10 cellular contexts compared by ENCODE assay signal in the genomic region with DNA sequence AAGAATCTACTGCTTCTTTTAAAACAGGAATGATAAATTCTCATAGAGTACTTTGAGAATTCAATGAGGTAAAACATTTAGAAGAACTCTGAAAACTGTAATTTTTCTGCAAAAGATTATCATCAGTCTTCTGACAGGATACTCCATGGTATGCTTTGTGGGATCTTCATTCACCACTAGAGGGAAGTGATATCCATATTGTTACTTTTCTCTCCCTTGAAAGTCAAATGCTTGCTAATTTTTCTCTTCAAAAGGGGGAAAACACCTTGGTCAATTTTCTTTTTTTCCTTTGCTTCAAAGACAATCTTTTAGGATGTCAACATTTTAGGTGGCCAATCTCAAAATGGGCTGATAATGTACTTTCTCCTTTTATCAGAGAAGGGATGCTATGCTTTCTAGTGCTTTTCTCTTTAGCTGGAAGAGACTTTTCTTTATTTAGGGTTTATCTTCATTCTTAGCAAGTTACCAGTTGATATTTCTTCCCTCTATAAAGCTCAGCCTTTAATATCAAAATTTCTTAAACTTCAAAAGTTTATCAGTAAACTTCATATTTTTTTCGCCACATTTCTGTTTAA.
A peak's percentile ranks its signal among the peaks of the same experiment; 100 is the strongest.
DNase-seq lines count a peak whose midpoint lies in the region; ATAC-seq and TF ChIP-seq lines count a peak whose summit lies in the region.
"Had no signal": no experiment of that assay in that cellular context is flagged by ENCODE, and none has a peak within 500 bp of the region (broad histone marks: within the 10 kb centered on the region; RNA-seq: fewer than 3 reads in every experiment).

No MANE protein-coding gene starts in this region.

- H3K9me2 ChIP-seq in neural cell (ENCODE audit: insufficient read depth, low read length), result no peaks in the 10 kb centered on the region

- H4K20me1 ChIP-seq in neural cell (ENCODE audit: insufficient read depth), result no peaks in the 10 kb centered on the region

- no peak overlapping the region for H3K27ac Mint-ChIP-seq in T-helper 17 cell

- no peaks in the 10 kb centered on the region for H3K4me1 Mint-ChIP-seq in T-helper 17 cell

- TF ChIP-seq CTCF in coronary artery (IDR thresholded peaks at IDR 0.05) (peak; percentile 16), neural cell (IDR thresholded peaks at IDR 0.05; ENCODE audit: poor library complexity, severe bottlenecking) (peak; percentile 58), GM13977 (IDR thresholded peaks at IDR 0.05; ENCODE audit: extremely low read depth, insufficient read depth, missing control alignments) (no peak)

- no peaks in the 10 kb centered on the region for H3K36me3 Mint-ChIP-seq in T-helper 17 cell (ENCODE audit: low read depth)

- no peaks in the 10 kb centered on the region for H3K27me3 ChIP-seq in neural cell (ENCODE audit: insufficient read depth, low read depth, low read length)
- H3K27me3 ChIP-seq: SJCRH30 had no signal

- peak; percentile 59 for TF ChIP-seq RAD21 in neural cell (conservative IDR thresholded peaks at IDR 0.05)

- no peak for TF ChIP-seq EP300 in neural cell (conservative IDR thresholded peaks at IDR 0.05; ENCODE audit: poor library complexity, severe bottlenecking)

- no peaks in the 10 kb centered on the region for H3F3A ChIP-seq in neural cell (ENCODE audit: insufficient read depth, low read length, poor library complexity, severe bottlenecking)

- no peak overlapping the region for H3K4me3 ChIP-seq in coronary artery
- no peak overlapping the region for H3K4me3 ChIP-seq in neural cell (ENCODE audit: low read length)
- H3K4me3 ChIP-seq: SJCRH30 had no signal

- no peak for ATAC-seq in T-helper 17 cell

- H3K4me2 ChIP-seq in neural cell (ENCODE audit: low read length), result no peak overlapping the region

- DNase-seq in EH (ENCODE audit: low read depth) (peak; percentile 44), NCI-H1105 (lab: John Stamatoyannopoulos, UW) (peak; percentile 24), coronary artery (ENCODE audit: low spot score) (no peak), T-helper 17 cell (no peak), activated T-cell treated with anti-CD3 and anti-CD28 coated beads for 4 hours (no peak), GM13977 (ENCODE audit: low spot score) (no peak)
- no peak for DNase-seq in activated CD4-positive, alpha-beta T cell treated with anti-CD3 and anti-CD28 coated beads for 4 hours
- DNase-seq: stimulated activated CD4-positive, alpha-beta T cell treated with anti-CD3 and anti-CD28 coated beads, Interleukin-4, amount 100 ng/mL, for 4 hours had no signal

- H3K27me3 Mint-ChIP-seq in T-helper 17 cell, result no peaks in the 10 kb centered on the region

- in situ Hi-C loops in GM13977 (cut with MboI; ENCODE audit: low pct_unique_long_range_greater_than_20kb, low sequenced_read_pairs, unreplicated experiment), result no loop called here

- H3K9ac ChIP-seq in neural cell (ENCODE audit: low read length), result no peak overlapping the region

- H3K79me2 ChIP-seq in neural cell (replicated peaks; ENCODE audit: insufficient read depth, low read length), result no peaks in the 10 kb centered on the region

- no peak overlapping the region for H3K4me3 Mint-ChIP-seq in T-helper 17 cell

- H2AFZ ChIP-seq in neural cell (ENCODE audit: low read depth, low read length), result no peak overlapping the region

- H3K27ac ChIP-seq in coronary artery, result no peak overlapping the region
- no peak overlapping the region for H3K27ac ChIP-seq in neural cell (ENCODE audit: low read length)
- H3K27ac ChIP-seq: SJCRH30 had no signal

- no peaks in the 10 kb centered on the region for H3K36me3 ChIP-seq in neural cell (ENCODE audit: insufficient read depth, low read length)
- H3K36me3 ChIP-seq: SJCRH30 had no signal

- H3K9me3 ChIP-seq in neural cell (ENCODE audit: low read length) (no peaks in the 10 kb centered on the region), T-helper 17 cell (ENCODE audit: control insufficient read depth, low read length, poor library complexity, severe bottlenecking) (no peaks in the 10 kb centered on the region)
- H3K9me3 ChIP-seq: SJCRH30 had no signal

TF ChIP-seq in neural cell, 6 proteins besides CTCF, POLR2A, EP300 and RAD21:
- TF ChIP-seq REST (IDR thresholded peaks at IDR 0.05; ENCODE audit: borderline replicate concordance) (no peak), SMC3 (conservative IDR thresholded peaks at IDR 0.05; ENCODE audit: poor library complexity) (peak; percentile 60)

Comparison
In these comparisons a context has a peak if more than half of its experiments do, and no peak if none do; other contexts are left out.
1. DNase-seq: peak in EH (single experiment) and NCI-H1105 (single experiment); none in coronary artery (single experiment), T-helper 17 cell (0 of 3), activated CD4-positive, alpha-beta T cell treated with anti-CD3 and anti-CD28 coated beads for 4 hours (0 of 2), activated T-cell treated with anti-CD3 and anti-CD28 coated beads for 4 hours (single experiment) and GM13977 (single experiment).